In genomic region chr16:88705746-88706287, GRCh38 we compare ENCODE assay signal across 8 cellular contexts. TPM values are rescaled to one million over a fixed set of nuclear protein-coding genes. Genes with fewer than 3 reads are reported as not detected.
DNase-seq lines count a peak whose midpoint lies in the region; ATAC-seq, FAIRE-seq and TF ChIP-seq lines count a peak whose summit lies in the region.

No MANE protein-coding gene starts in this region.

- peak overlapping the region; percentile 75 for H3K4me3 Mint-ChIP-seq in MCF 10A (ENCODE audit: unreplicated experiment)

- TF ChIP-seq POLR2A in HepG2 (IDR thresholded peaks at IDR 0.05; ENCODE audit: insufficient read depth in 1 of 2, low read depth in 2 of 2, low read length in 2 of 2) (no peak), thyroid gland (IDR thresholded peaks at IDR 0.05) (no peak)

- H3K4me3 ChIP-seq in HepG2 (replicated peaks in 1 of 3; ENCODE audit: insufficient read depth in 1 of 3, low read depth in 2 of 3, low read length in 3 of 3): peak overlapping the region; percentile 82 to 99 (median 83)
- H3K4me3 ChIP-seq in thyroid gland (replicated peaks in 1 of 3): peak overlapping the region; percentile 57 to 97 (median 66)

- no peak overlapping the region for H2AFZ ChIP-seq in HepG2 (ENCODE audit: low read length)

- ATAC-seq in GM21529 (IDR thresholded peaks at IDR 0.05; ENCODE audit: unreplicated experiment) (peak; percentile 8), HepG2 (peak; percentile 2)

- BruUV-seq in MCF 10A (replicated peaks; lab: Mats Ljungman, UMichigan): no TSS peak
- BruUV-seq in HepG2 (replicated peaks; lab: Mats Ljungman, UMichigan): no TSS peak

- H3K79me2 ChIP-seq in HepG2 (ENCODE audit: insufficient read depth, low read length): peaks cover 31% of the 10 kb centered on the region

- H3K27ac Mint-ChIP-seq in MCF 10A (ENCODE audit: low read depth, unreplicated experiment): no peak overlapping the region

- H3K36me3 ChIP-seq in ES-I3 (ENCODE audit: insufficient read depth, low read length) (no peaks in the 10 kb centered on the region), KOPT-K1 (ENCODE audit: insufficient read depth, low read length) (peaks cover 24% of the 10 kb centered on the region; the same call in 1 of the 2 replicates), HepG2 (replicated peaks in 1 of 2; ENCODE audit: control insufficient read depth in 1 of 2, insufficient read depth in 2 of 2, low read length in 2 of 2) (no peaks in the 10 kb centered on the region), thyroid gland (no peaks in the 10 kb centered on the region)

- TF ChIP-seq RAD21 in HepG2 (CRISPR knock-in tag; IDR thresholded peaks at IDR 0.05): no peak

- CTCF ChIA-PET in MCF 10A (lab: Yijun Ruan, JAX): interaction anchor here (0.5 to 1.3 kb wide), 2 partner anchors 32 to 467 kb away, joined by 3 read pairs; no protein-coding TSS in a partner anchor
- CTCF ChIA-PET in HepG2 (lab: Yijun Ruan, JAX; ENCODE audit: low intra/inter-chr PET ratio, low total read pairs): interaction anchor here (1.0 kb wide), 1 partner anchor 133 kb away, joined by 4 read pairs; no protein-coding TSS in a partner anchor

- TF ChIP-seq EP300 in HepG2 (IDR thresholded peaks at IDR 0.05; ENCODE audit: low read depth in 2 of 2, low read length in 2 of 2) (no peak), HepG2 (CRISPR knock-in tag; IDR thresholded peaks at IDR 0.05; ENCODE audit: borderline replicate concordance) (no peak)

- intact Hi-C loops in MCF 10A (cut with micrococcal nuclease) (no loop called here), HepG2 (cut with micrococcal nuclease; ENCODE audit: unreplicated experiment) (no loop called here), thyroid gland (cut with DNase I) (loop anchor here (2.0 kb wide), 1 partner anchor 135 kb away; the partner anchor contains the start of gene ZC3H18)

- POLR2A ChIA-PET in MCF 10A (lab: Yijun Ruan, JAX): interaction anchor here (1.3 to 2.6 kb wide), 5 partner anchors 9 to 135 kb away, joined by 3 to 12 read pairs (median 4); partner anchors contain the start of gene ZC3H18
- POLR2A ChIA-PET in HepG2 (lab: Yijun Ruan, JAX): interaction anchor here (1.4 kb wide), 1 partner anchor 43 kb away, joined by 5 read pairs; the partner anchor contains the start of gene MVD

- 1% methylated on average over 17 of the region's 67 CpGs for WGBS in HepG2 (ENCODE audit: low lambda C conversion rate)
- WGBS in thyroid gland, 2 donors: 0 to 2% methylated on average over 3 to 19 of the region's 67 CpGs

- no peaks in the 10 kb centered on the region for H3K9me3 Mint-ChIP-seq in MCF 10A (ENCODE audit: unreplicated experiment)

- in situ Hi-C loops in HepG2 (cut with HindIII; ENCODE audit: extremely low pct_ligation_motif_present, low pct_unique_long_range_greater_than_20kb): no loop called here

- no peak for FAIRE-seq in HepG2 (lab: Jason Lieb, UNC)
- no peak for FAIRE-seq in frontal cortex (lab: Jason Lieb, UNC)

- DNase-seq in MCF 10A (ENCODE audit: unreplicated experiment) (no peak), HepG2 (ENCODE audit: low spot score) (no peak), thyroid gland (peak; percentile 24 to 34), midbrain (lab: John Stamatoyannopoulos, UW) (no peak), frontal cortex (ENCODE audit: low spot score in 2 of 2) (no peak)

- H3K27me3 ChIP-seq in HepG2 (ENCODE audit: control insufficient read depth in 1 of 2, insufficient read depth in 2 of 2, low read length in 2 of 2) (peaks cover 0 to 3% of the 10 kb centered on the region in 2 experiments; a peak in 1 of 5 replicates), thyroid gland (no peaks in the 10 kb centered on the region)

- H3K9me3 ChIP-seq in ES-I3 (ENCODE audit: control insufficient read depth, insufficient read depth, low read length): no peaks in the 10 kb centered on the region
- H3K9me3 ChIP-seq in KOPT-K1 (ENCODE audit: insufficient read depth, low read length, poor library complexity, severe bottlenecking): no peaks in the 10 kb centered on the region
- no peaks in the 10 kb centered on the region for H3K9me3 ChIP-seq in HepG2 (ENCODE audit: low read length)
- no peaks in the 10 kb centered on the region for H3K9me3 ChIP-seq in thyroid gland

- no peaks in the 10 kb centered on the region for H3K27me3 Mint-ChIP-seq in MCF 10A (ENCODE audit: insufficient read depth, unreplicated experiment)

- peaks cover 9% of the 10 kb centered on the region for H3K36me3 Mint-ChIP-seq in MCF 10A (ENCODE audit: insufficient read depth, unreplicated experiment)

- H3K9ac ChIP-seq in ES-I3 (ENCODE audit: low read depth, low read length) (peak overlapping the region; percentile 92), HepG2 (ENCODE audit: insufficient read depth, low read depth, low read length) (peak overlapping the region; percentile 92)

- peaks cover 14% of the 10 kb centered on the region for H3K4me1 Mint-ChIP-seq in MCF 10A (ENCODE audit: insufficient read depth, unreplicated experiment)

- peak overlapping the region; percentile 93 for H3K4me2 ChIP-seq in HepG2 (ENCODE audit: low read depth, low read length)

- no peak for TF ChIP-seq CTCF in MCF 10A (IDR thresholded peaks at IDR 0.05; ENCODE audit: unreplicated experiment)
- no peak for TF ChIP-seq CTCF in HepG2 (CRISPR knock-in tag; IDR thresholded peaks at IDR 0.05)
- TF ChIP-seq CTCF in thyroid gland (IDR thresholded peaks at IDR 0.05): no peak

- H3K27ac ChIP-seq in KOPT-K1 (ENCODE audit: low read depth, low read length, poor library complexity, severe bottlenecking): peak overlapping the region; percentile 62
- peak overlapping the region; percentile 22 for H3K27ac ChIP-seq in HepG2 (ENCODE audit: extremely low read length, insufficient read depth, low read length)
- peak overlapping the region in 2 of 3 donors; percentile 53 to 76 for H3K27ac ChIP-seq in thyroid gland

- H4K20me1 ChIP-seq in HepG2 (ENCODE audit: insufficient read depth, low read length): no peaks in the 10 kb centered on the region

- H3K4me1 ChIP-seq in ES-I3 (ENCODE audit: insufficient read depth, low read length) (no peaks in the 10 kb centered on the region), HepG2 (ENCODE audit: insufficient read depth, low read length) (peaks cover 80% of the 10 kb centered on the region), thyroid gland (peaks cover 17 to 42% of the 10 kb centered on the region in 2 donors)

RNA-seq across cellular contexts. Expression of gene RNF166, which starts 0.4 kb away (rescaled TPM):
- total RNA-seq in MCF 10A (2022) (17.5 and 18.5 TPM in 2 replicates), HepG2 (2016; rRNA removed; fragmentation: Illumina TruSeq; extraction: Trizol) (15.1 and 23.0 TPM in 2 replicates), thyroid gland (10 to 100 TPM; 12.5 to 26.8 (median 19.1) TPM), frontal cortex (10.2 TPM)
- total RNA-seq in HepG2 (2016; cell fraction: cytosol; rRNA removed; fragmentation: Illumina TruSeq; extraction: Trizol; ENCODE audit: low read depth): 36.0 and 37.2 TPM in 2 replicates
- total RNA-seq in HepG2 (2016; cell fraction: insoluble cytoplasmic fraction; rRNA removed; fragmentation: Illumina TruSeq; extraction: Trizol): 17.3 and 23.3 TPM in 2 replicates
- 41.6 and 45.9 TPM in 2 replicates for total RNA-seq in HepG2 (2016; cell fraction: membrane; rRNA removed; fragmentation: Illumina TruSeq; extraction: Trizol)
- 14.0 and 14.1 TPM in 2 replicates for total RNA-seq in HepG2 (2016; cell fraction: nucleus; rRNA removed; fragmentation: Illumina TruSeq; extraction: Trizol)
- polyA plus RNA-seq in HepG2 (2011; rRNA removed): 21.4 and 26.2 TPM in 2 replicates
- 14.8 and 24.4 TPM in 2 replicates for polyA plus RNA-seq in HepG2 (2011; cell fraction: cytosol; rRNA removed)
- 83.8 and 91.3 TPM in 2 replicates for polyA plus RNA-seq in HepG2 (2011; cell fraction: nucleus; rRNA removed)
- polyA plus RNA-seq in HepG2 (2012): 12.2 and 16.1 TPM in 2 replicates
- polyA plus RNA-seq in HepG2 (2016; cell fraction: cytosol; fragmentation: Illumina TruSeq; extraction: Trizol; ENCODE audit: low read depth): 22.9 and 25.4 TPM in 2 replicates
- polyA plus RNA-seq in HepG2 (2016; cell fraction: insoluble cytoplasmic fraction; fragmentation: Illumina TruSeq; extraction: Trizol; ENCODE audit: low read depth): 19.2 and 20.2 TPM in 2 replicates
- 32.0 and 34.1 TPM in 2 replicates for polyA plus RNA-seq in HepG2 (2016; cell fraction: membrane; fragmentation: Illumina TruSeq; extraction: Trizol; ENCODE audit: low read depth)
- polyA plus RNA-seq in HepG2 (2016; cell fraction: nucleus; fragmentation: Illumina TruSeq; extraction: Trizol; ENCODE audit: insufficient read depth, low read depth): 36.7 and 43.4 TPM in 2 replicates
- polyA minus RNA-seq in HepG2 (2011; rRNA and poly(A)+ RNA removed; ENCODE audit: low replicate concordance): 11.5 and 25.6 TPM in 2 replicates
- polyA minus RNA-seq in HepG2 (2011; cell fraction: cytosol; rRNA and poly(A)+ RNA removed): 12.9 and 17.8 TPM in 2 replicates
- polyA minus RNA-seq in HepG2 (2011; cell fraction: nucleus; rRNA and poly(A)+ RNA removed): 14.2 and 18.7 TPM in 2 replicates

RNA-seq across cellular contexts. Expression of gene CTU2, which starts 0.5 kb away (rescaled TPM):
- total RNA-seq in MCF 10A (2022) (26.9 and 40.8 TPM in 2 replicates), HepG2 (2016; rRNA removed; fragmentation: Illumina TruSeq; extraction: Trizol) (21.9 TPM in 2 replicates), thyroid gland (10 to 100 TPM in 2 of 4 donors, 1 to 10 TPM in 2; 7.7 to 21.2 (median 13.6) TPM), frontal cortex (15.1 TPM)
- 11.4 and 12.8 TPM in 2 replicates for total RNA-seq in HepG2 (2016; cell fraction: cytosol; rRNA removed; fragmentation: Illumina TruSeq; extraction: Trizol; ENCODE audit: low read depth)
- 16.8 and 22.4 TPM in 2 replicates for total RNA-seq in HepG2 (2016; cell fraction: insoluble cytoplasmic fraction; rRNA removed; fragmentation: Illumina TruSeq; extraction: Trizol)
- 13.8 and 15.9 TPM in 2 replicates for total RNA-seq in HepG2 (2016; cell fraction: membrane; rRNA removed; fragmentation: Illumina TruSeq; extraction: Trizol)
- 16.7 and 17.2 TPM in 2 replicates for total RNA-seq in HepG2 (2016; cell fraction: nucleus; rRNA removed; fragmentation: Illumina TruSeq; extraction: Trizol)
- polyA plus RNA-seq in HepG2 (2011; rRNA removed): 13.3 and 18.5 TPM in 2 replicates
- 11.8 and 19.4 TPM in 2 replicates for polyA plus RNA-seq in HepG2 (2011; cell fraction: cytosol; rRNA removed)
- polyA plus RNA-seq in HepG2 (2011; cell fraction: nucleus; rRNA removed): 63.3 and 73.6 TPM in 2 replicates
- 11.6 and 15.1 TPM in 2 replicates for polyA plus RNA-seq in HepG2 (2012)
- polyA plus RNA-seq in HepG2 (2016; cell fraction: cytosol; fragmentation: Illumina TruSeq; extraction: Trizol; ENCODE audit: low read depth): 12.4 and 16.5 TPM in 2 replicates
- polyA plus RNA-seq in HepG2 (2016; cell fraction: insoluble cytoplasmic fraction; fragmentation: Illumina TruSeq; extraction: Trizol; ENCODE audit: low read depth): 20.9 and 22.4 TPM in 2 replicates
- polyA plus RNA-seq in HepG2 (2016; cell fraction: membrane; fragmentation: Illumina TruSeq; extraction: Trizol; ENCODE audit: low read depth): 13.3 and 14.9 TPM in 2 replicates
- 39.4 and 44.9 TPM in 2 replicates for polyA plus RNA-seq in HepG2 (2016; cell fraction: nucleus; fragmentation: Illumina TruSeq; extraction: Trizol; ENCODE audit: insufficient read depth, low read depth)
- polyA minus RNA-seq in HepG2 (2011; rRNA and poly(A)+ RNA removed; ENCODE audit: low replicate concordance): 23.1 and 25.7 TPM in 2 replicates
- polyA minus RNA-seq in HepG2 (2011; cell fraction: cytosol; rRNA and poly(A)+ RNA removed): 15.2 and 18.6 TPM in 2 replicates
- polyA minus RNA-seq in HepG2 (2011; cell fraction: nucleus; rRNA and poly(A)+ RNA removed): 19.3 and 20.7 TPM in 2 replicates

RNA-seq across cellular contexts. Expression of gene SNAI3, which starts 19.5 kb away (rescaled TPM):
- total RNA-seq in MCF 10A (2022): not detected in 2 replicates
- total RNA-seq in HepG2 (2016; rRNA removed; fragmentation: Illumina TruSeq; extraction: Trizol): 0.09 and 0.18 TPM in 2 replicates
- not detected in 2 replicates for total RNA-seq in HepG2 (2016; cell fraction: cytosol; rRNA removed; fragmentation: Illumina TruSeq; extraction: Trizol; ENCODE audit: low read depth)
- 0.13 and 0.17 TPM in 2 replicates for total RNA-seq in HepG2 (2016; cell fraction: insoluble cytoplasmic fraction; rRNA removed; fragmentation: Illumina TruSeq; extraction: Trizol)
- total RNA-seq in HepG2 (2016; cell fraction: membrane; rRNA removed; fragmentation: Illumina TruSeq; extraction: Trizol): 0.12 TPM in 1 of 2 replicates, not detected in the other
- total RNA-seq in HepG2 (2016; cell fraction: nucleus; rRNA removed; fragmentation: Illumina TruSeq; extraction: Trizol): not detected in 2 replicates
- polyA plus RNA-seq in HepG2 (2011; rRNA removed): 0.18 and 0.40 TPM in 2 replicates
- 0.18 and 0.44 TPM in 2 replicates for polyA plus RNA-seq in HepG2 (2011; cell fraction: cytosol; rRNA removed)
- polyA plus RNA-seq in HepG2 (2011; cell fraction: nucleus; rRNA removed): 0.35 and 0.64 TPM in 2 replicates
- polyA plus RNA-seq in HepG2 (2012): 0.40 and 0.47 TPM in 2 replicates
- polyA plus RNA-seq in HepG2 (2016; cell fraction: cytosol; fragmentation: Illumina TruSeq; extraction: Trizol; ENCODE audit: low read depth): 0.08 TPM in 1 of 2 replicates, not detected in the other
- 0.26 TPM in 1 of 2 replicates, not detected in the other for polyA plus RNA-seq in HepG2 (2016; cell fraction: insoluble cytoplasmic fraction; fragmentation: Illumina TruSeq; extraction: Trizol; ENCODE audit: low read depth)
- 0.15 and 0.21 TPM in 2 replicates for polyA plus RNA-seq in HepG2 (2016; cell fraction: membrane; fragmentation: Illumina TruSeq; extraction: Trizol; ENCODE audit: low read depth)
- polyA plus RNA-seq in HepG2 (2016; cell fraction: nucleus; fragmentation: Illumina TruSeq; extraction: Trizol; ENCODE audit: insufficient read depth, low read depth): 0.27 TPM in 1 of 2 replicates, not detected in the other
- 0.84 TPM in 1 of 2 replicates, not detected in the other for polyA minus RNA-seq in HepG2 (2011; rRNA and poly(A)+ RNA removed; ENCODE audit: low replicate concordance)
- polyA minus RNA-seq in HepG2 (2011; cell fraction: cytosol; rRNA and poly(A)+ RNA removed): not detected in 2 replicates
- polyA minus RNA-seq in HepG2 (2011; cell fraction: nucleus; rRNA and poly(A)+ RNA removed): not detected in 2 replicates
- 1 to 10 TPM in 3 of 4 donors, under 1 TPM in 1; 0.33 to 1.3 (median 1.3) TPM for total RNA-seq in thyroid gland
- not detected for total RNA-seq in frontal cortex

RNA-seq across cellular contexts. Expression of gene MVD, which starts 42.9 kb away (rescaled TPM):
- 30.3 and 32.4 TPM in 2 replicates for total RNA-seq in MCF 10A (2022)
- total RNA-seq in HepG2 (2016; rRNA removed; fragmentation: Illumina TruSeq; extraction: Trizol): 128 and 187 TPM in 2 replicates
- 86.8 and 92.1 TPM in 2 replicates for total RNA-seq in HepG2 (2016; cell fraction: cytosol; rRNA removed; fragmentation: Illumina TruSeq; extraction: Trizol; ENCODE audit: low read depth)
- 110 and 194 TPM in 2 replicates for total RNA-seq in HepG2 (2016; cell fraction: insoluble cytoplasmic fraction; rRNA removed; fragmentation: Illumina TruSeq; extraction: Trizol)
- total RNA-seq in HepG2 (2016; cell fraction: membrane; rRNA removed; fragmentation: Illumina TruSeq; extraction: Trizol): 93.3 and 93.5 TPM in 2 replicates
- total RNA-seq in HepG2 (2016; cell fraction: nucleus; rRNA removed; fragmentation: Illumina TruSeq; extraction: Trizol): 150 and 173 TPM in 2 replicates
- 28.1 and 68.9 TPM in 2 replicates for polyA plus RNA-seq in HepG2 (2011; rRNA removed)
- 33.1 and 34.9 TPM in 2 replicates for polyA plus RNA-seq in HepG2 (2011; cell fraction: cytosol; rRNA removed)
- 340 and 407 TPM in 2 replicates for polyA plus RNA-seq in HepG2 (2011; cell fraction: nucleus; rRNA removed)
- polyA plus RNA-seq in HepG2 (2012): 81.3 and 104 TPM in 2 replicates
- polyA plus RNA-seq in HepG2 (2016; cell fraction: cytosol; fragmentation: Illumina TruSeq; extraction: Trizol; ENCODE audit: low read depth): 49.5 and 55.8 TPM in 2 replicates
- 117 and 128 TPM in 2 replicates for polyA plus RNA-seq in HepG2 (2016; cell fraction: insoluble cytoplasmic fraction; fragmentation: Illumina TruSeq; extraction: Trizol; ENCODE audit: low read depth)
- polyA plus RNA-seq in HepG2 (2016; cell fraction: membrane; fragmentation: Illumina TruSeq; extraction: Trizol; ENCODE audit: low read depth): 64.4 TPM in 2 replicates
- polyA plus RNA-seq in HepG2 (2016; cell fraction: nucleus; fragmentation: Illumina TruSeq; extraction: Trizol; ENCODE audit: insufficient read depth, low read depth): 435 and 459 TPM in 2 replicates
- polyA minus RNA-seq in HepG2 (2011; rRNA and poly(A)+ RNA removed; ENCODE audit: low replicate concordance): 8.9 and 43.8 TPM in 2 replicates
- 24.2 and 37.5 TPM in 2 replicates for polyA minus RNA-seq in HepG2 (2011; cell fraction: cytosol; rRNA and poly(A)+ RNA removed)
- polyA minus RNA-seq in HepG2 (2011; cell fraction: nucleus; rRNA and poly(A)+ RNA removed): 34.4 and 55.3 TPM in 2 replicates
- 10 to 100 TPM; 20.7 to 52.5 (median 43.2) TPM for total RNA-seq in thyroid gland
- 66.0 TPM for total RNA-seq in frontal cortex

RNA-seq across cellular contexts. Expression of gene CYBA, which starts 55.0 kb away (rescaled TPM):
- total RNA-seq in MCF 10A (2022): 0.54 and 0.84 TPM in 2 replicates
- total RNA-seq in HepG2 (2016; rRNA removed; fragmentation: Illumina TruSeq; extraction: Trizol): 84.2 and 250 TPM in 2 replicates
- total RNA-seq in HepG2 (2016; cell fraction: cytosol; rRNA removed; fragmentation: Illumina TruSeq; extraction: Trizol; ENCODE audit: low read depth): 92.1 and 114 TPM in 2 replicates
- 90.4 and 246 TPM in 2 replicates for total RNA-seq in HepG2 (2016; cell fraction: insoluble cytoplasmic fraction; rRNA removed; fragmentation: Illumina TruSeq; extraction: Trizol)
- total RNA-seq in HepG2 (2016; cell fraction: membrane; rRNA removed; fragmentation: Illumina TruSeq; extraction: Trizol): 55.3 and 74.3 TPM in 2 replicates
- total RNA-seq in HepG2 (2016; cell fraction: nucleus; rRNA removed; fragmentation: Illumina TruSeq; extraction: Trizol): 170 and 197 TPM in 2 replicates
- 196 and 258 TPM in 2 replicates for polyA plus RNA-seq in HepG2 (2011; rRNA removed)
- 338 and 484 TPM in 2 replicates for polyA plus RNA-seq in HepG2 (2011; cell fraction: cytosol; rRNA removed)
- polyA plus RNA-seq in HepG2 (2011; cell fraction: nucleus; rRNA removed): 620 and 660 TPM in 2 replicates
- 207 and 213 TPM in 2 replicates for polyA plus RNA-seq in HepG2 (2012)
- 111 and 128 TPM in 2 replicates for polyA plus RNA-seq in HepG2 (2016; cell fraction: cytosol; fragmentation: Illumina TruSeq; extraction: Trizol; ENCODE audit: low read depth)
- polyA plus RNA-seq in HepG2 (2016; cell fraction: insoluble cytoplasmic fraction; fragmentation: Illumina TruSeq; extraction: Trizol; ENCODE audit: low read depth): 97.6 and 108 TPM in 2 replicates
- 58.9 and 66.6 TPM in 2 replicates for polyA plus RNA-seq in HepG2 (2016; cell fraction: membrane; fragmentation: Illumina TruSeq; extraction: Trizol; ENCODE audit: low read depth)
- polyA plus RNA-seq in HepG2 (2016; cell fraction: nucleus; fragmentation: Illumina TruSeq; extraction: Trizol; ENCODE audit: insufficient read depth, low read depth): 462 and 471 TPM in 2 replicates
- polyA minus RNA-seq in HepG2 (2011; rRNA and poly(A)+ RNA removed; ENCODE audit: low replicate concordance): 170 and 432 TPM in 2 replicates
- polyA minus RNA-seq in HepG2 (2011; cell fraction: cytosol; rRNA and poly(A)+ RNA removed): 173 and 183 TPM in 2 replicates
- 79.1 and 82.6 TPM in 2 replicates for polyA minus RNA-seq in HepG2 (2011; cell fraction: nucleus; rRNA and poly(A)+ RNA removed)
- total RNA-seq in thyroid gland: 100 to 1,000 TPM; 199 to 475 (median 339) TPM
- 24.9 TPM for total RNA-seq in frontal cortex

Comparison
In these comparisons a context has a peak if more than half of its experiments do, and no peak if none do; other contexts are left out.
1. DNase-seq: peak in thyroid gland (2 of 2); none in MCF 10A (single experiment), HepG2 (single experiment), midbrain (single experiment) and frontal cortex (0 of 2).
2. Peak in every context shown above with its lines, with median percentiles within 50 percentile points of each other: H3K27ac ChIP-seq.